Comparison of ENCODE assay signal across 1 cellular context in the genomic region with DNA sequence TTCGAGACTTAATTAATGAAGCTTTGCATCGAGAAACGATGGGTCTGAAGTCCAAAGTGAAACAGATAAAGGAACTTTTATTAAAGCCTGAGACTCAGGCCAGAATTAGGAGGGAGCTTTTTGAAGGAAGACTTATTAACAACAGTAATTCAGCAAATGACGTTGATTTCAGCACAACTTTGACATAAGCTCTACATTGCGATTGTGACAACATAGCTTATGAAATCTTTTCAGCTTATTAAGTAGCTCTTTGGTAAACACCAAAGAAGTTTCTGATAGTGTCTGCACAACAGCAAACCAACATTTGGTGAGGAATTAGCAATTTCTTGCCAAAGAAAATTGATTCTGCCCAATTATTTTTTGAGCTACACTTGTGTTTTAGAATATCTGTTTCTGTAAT.
TF ChIP-seq lines count a peak whose summit lies in the region.

No MANE protein-coding gene starts in this region.

TF ChIP-seq in HepG2, 621 proteins besides CTCF, POLR2A, EP300 and RAD21 (continued from another document):
- TF ChIP-seq, protein P1, sequence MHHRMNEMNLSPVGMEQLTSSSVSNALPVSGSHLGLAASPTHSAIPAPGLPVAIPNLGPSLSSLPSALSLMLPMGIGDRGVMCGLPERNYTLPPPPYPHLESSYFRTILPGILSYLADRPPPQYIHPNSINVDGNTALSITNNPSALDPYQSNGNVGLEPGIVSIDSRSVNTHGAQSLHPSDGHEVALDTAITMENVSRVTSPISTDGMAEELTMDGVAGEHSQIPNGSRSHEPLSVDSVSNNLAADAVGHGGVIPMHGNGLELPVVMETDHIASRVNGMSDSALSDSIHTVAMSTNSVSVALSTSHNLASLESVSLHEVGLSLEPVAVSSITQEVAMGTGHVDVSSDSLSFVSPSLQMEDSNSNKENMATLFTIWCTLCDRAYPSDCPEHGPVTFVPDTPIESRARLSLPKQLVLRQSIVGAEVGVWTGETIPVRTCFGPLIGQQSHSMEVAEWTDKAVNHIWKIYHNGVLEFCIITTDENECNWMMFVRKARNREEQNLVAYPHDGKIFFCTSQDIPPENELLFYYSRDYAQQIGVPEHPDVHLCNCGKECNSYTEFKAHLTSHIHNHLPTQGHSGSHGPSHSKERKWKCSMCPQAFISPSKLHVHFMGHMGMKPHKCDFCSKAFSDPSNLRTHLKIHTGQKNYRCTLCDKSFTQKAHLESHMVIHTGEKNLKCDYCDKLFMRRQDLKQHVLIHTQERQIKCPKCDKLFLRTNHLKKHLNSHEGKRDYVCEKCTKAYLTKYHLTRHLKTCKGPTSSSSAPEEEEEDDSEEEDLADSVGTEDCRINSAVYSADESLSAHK (CRISPR knock-in tag; IDR thresholded peaks at IDR 0.05; ENCODE audit: borderline replicate concordance): no peak
